Comparison of ENCODE assay signal across 2 cellular contexts in genomic region chr4:8435656-8436121, GRCh38.
A peak's percentile ranks its signal among the peaks of the same experiment; 100 is the strongest.
TF ChIP-seq lines count a peak whose summit lies in the region.

No MANE protein-coding gene starts in this region.

TF ChIP-seq in liver, 16 proteins besides CTCF, POLR2A, EP300 and RAD21:
- TF ChIP-seq NR2F2 (IDR thresholded peaks at IDR 0.05) (no peak), ZBTB33 (IDR thresholded peaks at IDR 0.05) (no peak), REST (IDR thresholded peaks at IDR 0.05) (no peak), SP1 (IDR thresholded peaks at IDR 0.05) (peak; percentile 8), HNF4A (conservative IDR thresholded peaks at IDR 0.05) (no peak), HNF4G (IDR thresholded peaks at IDR 0.05) (no peak), RXRA (IDR thresholded peaks at IDR 0.05) (no peak), GABPA (IDR thresholded peaks at IDR 0.05 in 1 of 2, conservative IDR thresholded peaks at IDR 0.05 in 1 of 2) (no peak)
TF ChIP-seq in liver: peak in this region for 1.

TF ChIP-seq in HepG2, 621 proteins besides CTCF, POLR2A, EP300 and RAD21:
- TF ChIP-seq ZBTB10 (CRISPR knock-in tag; IDR thresholded peaks at IDR 0.05; ENCODE audit: borderline replicate concordance) (no peak), ZNF124 (CRISPR knock-in tag; IDR thresholded peaks at IDR 0.05) (no peak), BORCS8-MEF2B (CRISPR knock-in tag; IDR thresholded peaks at IDR 0.05) (no peak), ZNF460 (CRISPR knock-in tag; IDR thresholded peaks at IDR 0.05; ENCODE audit: borderline replicate concordance) (no peak), KDM5A (IDR thresholded peaks at IDR 0.05; ENCODE audit: borderline replicate concordance, low read length) (no peak), SIX4 (CRISPR knock-in tag; IDR thresholded peaks at IDR 0.05) (no peak), ZNF672 (CRISPR knock-in tag; IDR thresholded peaks at IDR 0.05) (no peak), MED8 (CRISPR knock-in tag; IDR thresholded peaks at IDR 0.05; ENCODE audit: insufficient replicate concordance) (no peak), NR0B2 (CRISPR knock-in tag; IDR thresholded peaks at IDR 0.05) (no peak), RARA (CRISPR knock-in tag; IDR thresholded peaks at IDR 0.05) (no peak), SOX13 (IDR thresholded peaks at IDR 0.05) (no peak), SOX13 (CRISPR knock-in tag; conservative IDR thresholded peaks at IDR 0.05 in 1 of 2, IDR thresholded peaks at IDR 0.05 in 1 of 2) (no peak), ZBTB43 (CRISPR knock-in tag; conservative IDR thresholded peaks at IDR 0.05) (no peak)
- TF ChIP-seq, protein P1, sequence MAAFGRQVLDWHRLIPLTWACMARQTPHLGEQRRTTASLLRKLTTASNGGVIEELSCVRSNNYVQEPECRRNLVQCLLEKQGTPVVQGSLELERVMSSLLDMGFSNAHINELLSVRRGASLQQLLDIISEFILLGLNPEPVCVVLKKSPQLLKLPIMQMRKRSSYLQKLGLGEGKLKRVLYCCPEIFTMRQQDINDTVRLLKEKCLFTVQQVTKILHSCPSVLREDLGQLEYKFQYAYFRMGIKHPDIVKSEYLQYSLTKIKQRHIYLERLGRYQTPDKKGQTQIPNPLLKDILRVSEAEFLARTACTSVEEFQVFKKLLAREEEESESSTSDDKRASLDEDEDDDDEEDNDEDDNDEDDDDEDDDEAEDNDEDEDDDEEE (CRISPR knock-in tag; IDR thresholded peaks at IDR 0.05) = no peak
- TF ChIP-seq, protein P2, sequence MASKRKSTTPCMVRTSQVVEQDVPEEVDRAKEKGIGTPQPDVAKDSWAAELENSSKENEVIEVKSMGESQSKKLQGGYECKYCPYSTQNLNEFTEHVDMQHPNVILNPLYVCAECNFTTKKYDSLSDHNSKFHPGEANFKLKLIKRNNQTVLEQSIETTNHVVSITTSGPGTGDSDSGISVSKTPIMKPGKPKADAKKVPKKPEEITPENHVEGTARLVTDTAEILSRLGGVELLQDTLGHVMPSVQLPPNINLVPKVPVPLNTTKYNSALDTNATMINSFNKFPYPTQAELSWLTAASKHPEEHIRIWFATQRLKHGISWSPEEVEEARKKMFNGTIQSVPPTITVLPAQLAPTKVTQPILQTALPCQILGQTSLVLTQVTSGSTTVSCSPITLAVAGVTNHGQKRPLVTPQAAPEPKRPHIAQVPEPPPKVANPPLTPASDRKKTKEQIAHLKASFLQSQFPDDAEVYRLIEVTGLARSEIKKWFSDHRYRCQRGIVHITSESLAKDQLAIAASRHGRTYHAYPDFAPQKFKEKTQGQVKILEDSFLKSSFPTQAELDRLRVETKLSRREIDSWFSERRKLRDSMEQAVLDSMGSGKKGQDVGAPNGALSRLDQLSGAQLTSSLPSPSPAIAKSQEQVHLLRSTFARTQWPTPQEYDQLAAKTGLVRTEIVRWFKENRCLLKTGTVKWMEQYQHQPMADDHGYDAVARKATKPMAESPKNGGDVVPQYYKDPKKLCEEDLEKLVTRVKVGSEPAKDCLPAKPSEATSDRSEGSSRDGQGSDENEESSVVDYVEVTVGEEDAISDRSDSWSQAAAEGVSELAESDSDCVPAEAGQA (IDR thresholded peaks at IDR 0.05; ENCODE audit: low read depth) = no peak
- TF ChIP-seq, protein P2 (CRISPR knock-in tag; IDR thresholded peaks at IDR 0.05; ENCODE audit: borderline replicate concordance) = no peak
TF ChIP-seq in HepG2: peak in this region for 0.
